In the genomic region with DNA sequence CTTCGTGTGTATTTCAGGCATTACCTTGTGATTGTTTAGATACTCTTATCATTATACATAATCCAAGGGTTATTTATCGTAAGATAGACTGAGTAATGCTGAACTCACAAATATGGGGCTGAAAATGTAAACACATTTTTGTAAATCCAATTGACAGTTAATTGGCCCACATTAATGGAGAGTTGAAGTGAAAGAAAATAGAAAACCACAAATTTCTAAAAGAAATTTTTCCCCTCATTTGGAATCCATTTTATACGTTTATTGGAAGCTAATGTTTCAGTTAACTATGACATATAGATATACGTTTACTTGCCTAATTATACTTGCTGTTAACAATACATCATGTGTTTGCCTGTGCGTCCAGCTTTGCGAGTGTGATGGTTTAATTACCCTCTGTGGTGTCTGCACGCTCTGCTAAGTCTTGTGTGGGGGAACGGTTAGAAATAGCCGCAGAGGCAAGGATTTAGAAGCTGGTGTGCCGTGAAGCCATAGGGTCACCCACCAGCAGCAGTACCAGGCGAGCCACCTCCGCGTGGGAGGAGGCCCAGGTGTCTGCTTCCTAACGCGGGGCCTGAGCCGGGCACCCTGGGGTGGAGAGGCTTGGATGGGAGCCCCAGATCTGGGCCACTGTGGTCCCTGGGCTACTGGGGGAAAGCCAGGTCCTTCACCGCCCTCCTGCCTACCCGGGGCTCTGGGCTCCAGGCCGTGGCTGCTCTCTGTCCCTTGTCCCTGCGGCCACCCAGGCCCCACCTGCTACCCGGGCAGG, we compare ENCODE assay signal across 9 cellular contexts. TPM values are rescaled to one million over a fixed set of nuclear protein-coding genes. Genes with fewer than 3 reads are reported as not detected.
DNase-seq lines count a peak whose midpoint lies in the region; ATAC-seq, FAIRE-seq and TF ChIP-seq lines count a peak whose summit lies in the region.
"Had no signal": no experiment of that assay in that cellular context is flagged by ENCODE, and none has a peak within 500 bp of the region (broad histone marks: within the 10 kb centered on the region; RNA-seq: fewer than 3 reads in every experiment).

No MANE protein-coding gene starts in this region.

- peak overlapping the region; percentile 71 to 91 (median 80) for H3K4me3 Mint-ChIP-seq in IgD-negative memory B cell

- in situ Hi-C loops in GM12878 (cut with MboI) (no loop called here), GM13976 (cut with MboI; ENCODE audit: low sequenced_read_pairs, unreplicated experiment) (no loop called here)

- RAD21 ChIA-PET in GM12878 (lab: Charles Lee; ENCODE audit: unreplicated experiment) = interaction anchor here (0.6 to 1.0 kb wide), 3 partner anchors 9 to 39 kb away, joined by 3 read pairs; a partner anchor contains a TSS

- no peaks in the 10 kb centered on the region for H3K27me3 ChIP-seq in A673 (replicated peaks; ENCODE audit: insufficient read depth, low read depth, low read length, poor library complexity)
- H3K27me3 ChIP-seq in GM12878 (replicated peaks in 1 of 2; ENCODE audit: control insufficient read depth in 2 of 2, insufficient read depth in 2 of 2, low read length in 1 of 2) = no peaks in the 10 kb centered on the region
- H3K27me3 ChIP-seq in mucosa of stomach (ENCODE audit: control insufficient read depth, insufficient read depth, low read length) = no peaks in the 10 kb centered on the region

- POLR2A ChIA-PET in A673 (lab: Charles Lee; ENCODE audit: low non-redundant PET) (no interaction called here), GM12878 (lab: Charles Lee) (interaction anchor here (0.7 kb wide), 1 partner anchor 20 kb away, joined by 4 read pairs; no protein-coding TSS in a partner anchor)

- no peak for TF ChIP-seq POLR2A in GM12878 (IDR thresholded peaks at IDR 0.05; ENCODE audit: low read depth, low read length)

- intact Hi-C loops in A673 (cut with micrococcal nuclease; ENCODE audit: unreplicated experiment) (no loop called here), GM12878 (cut with micrococcal nuclease; ENCODE audit: unreplicated experiment) (no loop called here)

- peak overlapping the region; percentile 88 for H3K4me2 ChIP-seq in GM12878 (ENCODE audit: control insufficient read depth, insufficient read depth)

- H3K27me3 Mint-ChIP-seq in IgD-negative memory B cell = no peaks in the 10 kb centered on the region

- SMC1A ChIA-PET in GM12878 (lab: Charles Lee; ENCODE audit: uncharacterized antibody, unreplicated experiment) = interaction anchor here (0.9 kb wide), 1 partner anchor 13 kb away, joined by 3 read pairs; no protein-coding TSS in a partner anchor

- TF ChIP-seq CTCF in A673 (conservative IDR thresholded peaks at IDR 0.05; ENCODE audit: low read depth, low read length) (no peak), GM12878 (IDR thresholded peaks at IDR 0.05 in 2 of 3, conservative IDR thresholded peaks at IDR 0.05 in 1 of 3; ENCODE audit: control insufficient read depth in 2 of 3, extremely low read depth in 1 of 3, insufficient read depth in 1 of 3, low read depth in 3 of 3, low read length in 3 of 3) (no peak), GM13976 (IDR thresholded peaks at IDR 0.05; ENCODE audit: borderline replicate concordance, control extremely low read depth, extremely low read depth, insufficient read depth, missing control alignments) (no peak)

- H3K9me3 ChIP-seq in A673 (ENCODE audit: low read depth, low read length, poor library complexity, severe bottlenecking) (no peaks in the 10 kb centered on the region), GM12878 (replicated peaks; ENCODE audit: control insufficient read depth, insufficient read depth, low read length) (no peaks in the 10 kb centered on the region), mucosa of stomach (ENCODE audit: control insufficient read depth, low read length) (no peaks in the 10 kb centered on the region)

- H3K27ac Mint-ChIP-seq in IgD-negative memory B cell = peak overlapping the region in 2 of 3 donors; percentile 42 to 89

- no peaks in the 10 kb centered on the region for H3K36me3 ChIP-seq in A673 (ENCODE audit: insufficient read depth, low read length, poor library complexity, severe bottlenecking)
- no peaks in the 10 kb centered on the region for H3K36me3 ChIP-seq in GM12878 (ENCODE audit: control insufficient read depth in 2 of 2, insufficient read depth in 2 of 2, low read length in 1 of 2)
- no peaks in the 10 kb centered on the region for H3K36me3 ChIP-seq in mucosa of stomach (ENCODE audit: control insufficient read depth, insufficient read depth, low read length)

- peaks cover 5% of the 10 kb centered on the region for H3K36me3 Mint-ChIP-seq in IgD-negative memory B cell

- no peaks in the 10 kb centered on the region for H4K20me1 ChIP-seq in GM12878 (ENCODE audit: control insufficient read depth, insufficient read depth)

- FAIRE-seq in GM12878 (lab: Jason Lieb, UNC) = peak; percentile 13

- TF ChIP-seq RAD21 in GM12878 (IDR thresholded peaks at IDR 0.05; ENCODE audit: insufficient read depth, low read depth, low read length) = no peak

- CTCF ChIA-PET in A673 (lab: Charles Lee) = no interaction called here
- CTCF ChIA-PET in GM12878 (lab: Yijun Ruan, JAX) = no interaction called here

- H3K9me3 Mint-ChIP-seq in IgD-negative memory B cell = no peaks in the 10 kb centered on the region

- no peak for ATAC-seq in GM12878
- ATAC-seq in GM21447 (IDR thresholded peaks at IDR 0.05; ENCODE audit: unreplicated experiment) = no peak
- ATAC-seq in HG03097 (IDR thresholded peaks at IDR 0.05; ENCODE audit: low FRiP score, unreplicated experiment) = no peak

- H3K4me1 ChIP-seq in A673 (ENCODE audit: insufficient read depth, low read length, poor library complexity, severe bottlenecking) (no peaks in the 10 kb centered on the region), GM12878 (ENCODE audit: control insufficient read depth, insufficient read depth, low read length) (peaks cover 14% of the 10 kb centered on the region), mucosa of stomach (ENCODE audit: control insufficient read depth, insufficient read depth, low read length) (peaks cover 20% of the 10 kb centered on the region)

- BruUV-seq in A673 (replicated peaks; lab: Mats Ljungman, UMichigan) (no TSS peak), GM12878 (replicated peaks; lab: Mats Ljungman, UMichigan) (no TSS peak)

- H3K79me2 ChIP-seq in GM12878 (ENCODE audit: control insufficient read depth, insufficient read depth, low read length) = peaks cover 25% of the 10 kb centered on the region

- no peak for TF ChIP-seq EP300 in GM12878 (IDR thresholded peaks at IDR 0.05; ENCODE audit: borderline replicate concordance in 1 of 2, control insufficient read depth in 1 of 2, low read depth in 2 of 2, low read length in 2 of 2)

- DNase-seq in A673 (ENCODE audit: low spot score) (no peak), GM12878 (ENCODE audit: low read depth, low spot score) (no peak), NCI-H345 treated with DMSO at 0.1 percent for 48 hours (lab: John Stamatoyannopoulos, UW; ENCODE audit: unreplicated experiment) (no peak), GM13976 (ENCODE audit: low spot score) (no peak)
- DNase-seq: NCI-H82 had no signal

- H2AFZ ChIP-seq in GM12878 (ENCODE audit: control insufficient read depth, low read depth, low read length) = peak overlapping the region; percentile 82

- peak overlapping the region; percentile 27 for H3K4me3 ChIP-seq in A673 (ENCODE audit: low read depth, low read length, poor library complexity, severe bottlenecking)
- peak overlapping the region; percentile 49; the same call in 1 of the 2 replicates for H3K4me3 ChIP-seq in GM12878
- H3K4me3 ChIP-seq in mucosa of stomach (ENCODE audit: low read length) = no peak overlapping the region

- 93% methylated on average over 21 of the region's 21 CpGs for WGBS in GM12878 (ENCODE audit: insufficient coverage, insufficient replicate concordance, low lambda C conversion rate, missing lambda C conversion rate)

- no peak overlapping the region for H3K27ac ChIP-seq in A673 (ENCODE audit: low read depth, low read length, poor library complexity, severe bottlenecking)
- peak overlapping the region; percentile 83 for H3K27ac ChIP-seq in GM12878 (ENCODE audit: control insufficient read depth, insufficient read depth)

- H3K4me1 Mint-ChIP-seq in IgD-negative memory B cell = peaks cover 30 to 47% (median 44%) of the 10 kb centered on the region in 3 donors

- peak overlapping the region; percentile 65 for H3K9ac ChIP-seq in GM12878 (ENCODE audit: control insufficient read depth, insufficient read depth, low read length)
- peak overlapping the region; percentile 52 for H3K9ac ChIP-seq in mucosa of stomach (ENCODE audit: low read length)

RNA-seq across cellular contexts. Expression of a gene that starts 38.0 kb away (rescaled TPM):
- total RNA-seq in A673 (2021) (1.8 and 3.6 TPM in 2 replicates), GM12878 (2014; rRNA removed) (8.3 and 8.7 TPM in 2 replicates), GM12878 (2014; rRNA removed; fragmentation: Illumina TruSeq; extraction: Trizol) (5.8 and 6.2 TPM in 2 replicates), GM12878 (2021) (14.0 and 15.2 TPM in 2 replicates)
- polyA plus RNA-seq in IgD-negative memory B cell (3.5 TPM), GM12878 (2011; rRNA removed) (2.8 and 4.0 TPM in 2 replicates), GM12878 (2014; fragmentation: Illumina TruSeq; extraction: Trizol) (5.3 and 7.1 TPM in 2 replicates), GM12878 (2014; fragmentation: Nextera tagmentation; extraction: Ambion mirVana) (1 to 10 TPM; 2.2 to 2.9 TPM), GM12878 (2014; rRNA removed) (6.7 and 7.9 TPM in 2 replicates), GM12878 (2016; fragmentation: Nextera tagmentation; extraction: Ambion mirVana) (1 to 10 TPM; 2.4 to 2.8 TPM)
- 7.5 TPM in 2 replicates for total RNA-seq in GM12878 (2013; cell fraction: nucleolus; rRNA removed)
- polyA plus RNA-seq in GM12878 (2011; ENCODE audit: low read depth) = 2.4 TPM
- 4.4 and 4.8 TPM in 2 replicates for polyA plus RNA-seq in GM12878 (2011; cell fraction: cytosol; rRNA removed)
- polyA plus RNA-seq in GM12878 (2011; cell fraction: nucleus; rRNA removed) = 5.2 and 7.7 TPM in 2 replicates
- polyA plus RNA-seq in GM12878 (2012) = 4.3 and 5.1 TPM in 2 replicates
- polyA minus RNA-seq in GM12878 (2011; rRNA and poly(A)+ RNA removed) = 4.9 and 6.4 TPM in 2 replicates
- polyA minus RNA-seq in GM12878 (2011; cell fraction: cytosol; rRNA and poly(A)+ RNA removed) = 5.1 and 5.2 TPM in 2 replicates
- polyA minus RNA-seq in GM12878 (2011; cell fraction: nucleus; rRNA and poly(A)+ RNA removed) = 4.1 and 7.7 TPM in 2 replicates

RNA-seq across cellular contexts. Expression of a gene that starts 39.7 kb away (rescaled TPM):
- total RNA-seq in A673 (2021) = 6.9 and 7.4 TPM in 2 replicates
- polyA plus RNA-seq in IgD-negative memory B cell = 20.7 TPM
- 18.9 and 21.4 TPM in 2 replicates for total RNA-seq in GM12878 (2013; cell fraction: nucleolus; rRNA removed)
- total RNA-seq in GM12878 (2014; rRNA removed) = 8.7 and 15.1 TPM in 2 replicates
- total RNA-seq in GM12878 (2014; rRNA removed; fragmentation: Illumina TruSeq; extraction: Trizol) = 12.2 and 13.2 TPM in 2 replicates
- total RNA-seq in GM12878 (2021) = 44.9 and 45.1 TPM in 2 replicates
- polyA plus RNA-seq in GM12878 (2011; ENCODE audit: low read depth) = 7.0 TPM
- polyA plus RNA-seq in GM12878 (2011; rRNA removed) = 63.9 and 69.8 TPM in 2 replicates
- polyA plus RNA-seq in GM12878 (2011; cell fraction: cytosol; rRNA removed) = 52.5 and 53.4 TPM in 2 replicates
- 87.8 and 88.3 TPM in 2 replicates for polyA plus RNA-seq in GM12878 (2011; cell fraction: nucleus; rRNA removed)
- 16.7 and 18.1 TPM in 2 replicates for polyA plus RNA-seq in GM12878 (2012)
- 29.5 and 30.4 TPM in 2 replicates for polyA plus RNA-seq in GM12878 (2014; fragmentation: Illumina TruSeq; extraction: Trizol)
- polyA plus RNA-seq in GM12878 (2014; fragmentation: Nextera tagmentation; extraction: Ambion mirVana) = 1 to 10 TPM; 6.2 to 8.8 TPM
- polyA plus RNA-seq in GM12878 (2014; rRNA removed) = 29.2 and 34.8 TPM in 2 replicates
- polyA plus RNA-seq in GM12878 (2016; fragmentation: Nextera tagmentation; extraction: Ambion mirVana) = 10 to 100 TPM; 21.8 to 22.0 TPM
- polyA minus RNA-seq in GM12878 (2011; rRNA and poly(A)+ RNA removed) = 57.6 and 90.8 TPM in 2 replicates
- polyA minus RNA-seq in GM12878 (2011; cell fraction: cytosol; rRNA and poly(A)+ RNA removed) = 15.9 and 22.5 TPM in 2 replicates
- polyA minus RNA-seq in GM12878 (2011; cell fraction: nucleus; rRNA and poly(A)+ RNA removed) = 34.7 and 50.0 TPM in 2 replicates
